In the genomic region with DNA sequence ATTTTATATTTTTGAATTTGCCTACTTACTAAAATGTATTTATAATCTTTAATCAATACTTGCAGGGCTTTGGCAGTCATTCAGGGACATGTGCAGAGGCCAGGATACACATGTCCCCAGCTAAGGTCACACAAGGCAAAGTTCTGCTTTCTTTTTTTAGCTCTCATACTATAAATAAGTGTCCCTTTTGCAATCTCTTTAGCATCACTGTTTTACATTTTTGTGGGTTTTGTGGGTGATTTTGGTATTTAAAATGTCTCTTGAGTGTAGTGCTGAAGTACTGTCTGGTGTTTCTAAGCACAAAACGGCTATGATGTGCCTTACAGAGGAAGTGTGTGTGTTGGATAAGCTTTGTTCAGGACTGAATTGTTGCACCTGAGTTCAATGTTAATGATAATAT, we compare ENCODE assay signal across 9 cellular contexts.
DNase-seq lines count a peak whose midpoint lies in the region; ATAC-seq and TF ChIP-seq lines count a peak whose summit lies in the region.
"Had no signal": no experiment of that assay in that cellular context is flagged by ENCODE, and none has a peak within 500 bp of the region (broad histone marks: within the 10 kb centered on the region; RNA-seq: fewer than 3 reads in every experiment).

No MANE protein-coding gene starts in this region.

- TF ChIP-seq POLR2A in adrenal gland (IDR thresholded peaks at IDR 0.05), result no peak

- ATAC-seq in GM19455 (IDR thresholded peaks at IDR 0.05; ENCODE audit: unreplicated experiment), result peak; percentile 86
- ATAC-seq in HG03442 (IDR thresholded peaks at IDR 0.05; ENCODE audit: unreplicated experiment), result peak; percentile 93

- no peak overlapping the region for H3K4me3 ChIP-seq in adrenal gland
- H3K4me3 ChIP-seq in skeletal muscle cell (ENCODE audit: low read depth, low read length), result no peak overlapping the region
- H3K4me3 ChIP-seq in colonic mucosa, result no peak overlapping the region

- no peaks in the 10 kb centered on the region for H3K4me1 ChIP-seq in adrenal gland (replicated peaks in 1 of 2)
- no peaks in the 10 kb centered on the region for H3K4me1 ChIP-seq in colonic mucosa

- H3K9ac ChIP-seq in colonic mucosa (ENCODE audit: low read depth in 2 of 2, low read length in 2 of 2), result no peak overlapping the region

- in situ Hi-C loops in ACHN (cut with HindIII; ENCODE audit: low pct_ligation_motif_present, low pct_unique_long_range_greater_than_20kb, low sequenced_read_pairs), result no loop called here

- H3K27ac ChIP-seq in adrenal gland (no peak overlapping the region), colonic mucosa (no peak overlapping the region)

- intact Hi-C loops in adrenal gland (cut with DNase I), result no loop called here
- intact Hi-C loops in colonic mucosa (cut with DNase I), result no loop called here

- H3K9me3 ChIP-seq in adrenal gland (replicated peaks in 1 of 3), result no peaks in the 10 kb centered on the region
- no peaks in the 10 kb centered on the region for H3K9me3 ChIP-seq in colonic mucosa

- 13 to 24% (median 22%) methylated on average over 1 of the region's 1 CpG for WGBS in adrenal gland, 4 donors

- peak; percentile 86 for DNase-seq in ACHN
- DNase-seq in adrenal gland, result peak in 4 of 7 donors; percentile 20 to 61 (median 22)
- peak; percentile 78 for DNase-seq in skeletal muscle cell (ENCODE audit: low read depth)
- DNase-seq in activated naive CD4-positive, alpha-beta T cell (lab: John Stamatoyannopoulos, UW), result no peak
- DNase-seq in stimulated activated CD4-positive, alpha-beta T cell treated with anti-CD3 and anti-CD28 coated beads, Interleukin-15, amount 100 ng/mL, for 24 hours, result no peak
- DNase-seq in colonic mucosa, result no peak
- DNase-seq: DND-41 had no signal

- no peaks in the 10 kb centered on the region for H3K36me3 ChIP-seq in adrenal gland (replicated peaks in 1 of 2)
- H3K36me3 ChIP-seq in colonic mucosa, result no peaks in the 10 kb centered on the region

- no peaks in the 10 kb centered on the region for H3K27me3 ChIP-seq in adrenal gland
- no peaks in the 10 kb centered on the region for H3K27me3 ChIP-seq in colonic mucosa

- no peak for TF ChIP-seq CTCF in adrenal gland (IDR thresholded peaks at IDR 0.05)
- TF ChIP-seq CTCF in colonic mucosa (IDR thresholded peaks at IDR 0.05), result no peak

Comparison
In these comparisons a context has a peak if more than half of its experiments do, and no peak if none do; other contexts are left out.
1. DNase-seq: peak in ACHN (single experiment), adrenal gland (4 of 7) and skeletal muscle cell (single experiment); none in activated naive CD4-positive, alpha-beta T cell (0 of 4), stimulated activated CD4-positive, alpha-beta T cell treated with anti-CD3 and anti-CD28 coated beads, Interleukin-15, amount 100 ng/mL, for 24 hours (single experiment) and colonic mucosa (single experiment).